ENCODE assay signal across 8 cellular contexts in genomic region chr4:48340905-48341775, GRCh38. TPM values are rescaled to one million over a fixed set of nuclear protein-coding genes. Genes with fewer than 3 reads are reported as not detected.
A peak's percentile ranks its signal among the peaks of the same experiment; 100 is the strongest.
DNase-seq lines count a peak whose midpoint lies in the region; ATAC-seq and TF ChIP-seq lines count a peak whose summit lies in the region.

Gene SLAIN2, plus strand, starts transcription at chr4:48341529. Its CDS starts 211 bp downstream, at chr4:48341740.

- DNase-seq in BJ (ENCODE audit: low read depth) (peak; percentile 82), GM19238 (ENCODE audit: insufficient read length, low spot score) (peak; percentile 91), NCI-H524 (lab: John Stamatoyannopoulos, UW) (peak; percentile 93 to 98), kidney tubule cell (ENCODE audit: low spot score) (peak; percentile 98)
- DNase-seq in activated CD4-positive, alpha-beta T cell treated with anti-CD3 and anti-CD28 coated beads for 4 hours: peak; percentile 96 to 98
- DNase-seq in stimulated activated CD4-positive, alpha-beta T cell treated with anti-CD3 and anti-CD28 coated beads, Interleukin-1b, Interleukin-23, amount 100 ng/mL, for 24 hours (ENCODE audit: low read depth in 4 of 4, low spot score in 1 of 4): peak; percentile 96 to 98 (median 98)

- POLR2A ChIA-PET in BJ (lab: Charles Lee): interaction anchor here (0.6 kb wide), 1 partner anchor 442 kb away, joined by 10 read pairs; no protein-coding TSS in a partner anchor

- TF ChIP-seq CTCF in BJ (IDR thresholded peaks at IDR 0.05; ENCODE audit: insufficient read depth, low read depth, low read length): peak; percentile 42

- ATAC-seq in HG03442 (IDR thresholded peaks at IDR 0.05; ENCODE audit: unreplicated experiment): peak; percentile 86

- H3K36me3 ChIP-seq in BJ (ENCODE audit: control insufficient read depth, insufficient read depth, low read length): no peaks in the 10 kb centered on the region

- no peaks in the 10 kb centered on the region for H3K27me3 ChIP-seq in BJ (ENCODE audit: control insufficient read depth, insufficient read depth, low read length)

- CTCF ChIA-PET in BJ (lab: Yijun Ruan, JAX): interaction anchor here (0.6 to 1.0 kb wide), 3 partner anchors 16 to 276 kb away, joined by 3 to 6 read pairs (median 6); no protein-coding TSS in a partner anchor

- peak within 1 kb of the TSS; percentile 66 for H3K4me3 ChIP-seq in BJ (ENCODE audit: low read depth, low read length)

- peak within 1 kb of the TSS; percentile 80 for H3K27ac ChIP-seq in cingulate gyrus (ENCODE audit: low read depth, low read length)

RNA-seq across cellular contexts. Expression of gene SLAIN2, which starts in this region (rescaled TPM):
- 25.5 and 40.5 TPM in 2 replicates for polyA plus RNA-seq in BJ (2011; rRNA removed)
- 24.3 and 27.5 TPM in 2 replicates for polyA minus RNA-seq in BJ (2011; rRNA and poly(A)+ RNA removed)

Comparison
In these comparisons a context has a peak if more than half of its experiments do, and no peak if none do; other contexts are left out.
1. Peak in every context shown above with its lines: DNase-seq, ATAC-seq, H3K4me3 ChIP-seq and H3K27ac ChIP-seq.